ENCODE assay signal across 9 cellular contexts in the genomic region with DNA sequence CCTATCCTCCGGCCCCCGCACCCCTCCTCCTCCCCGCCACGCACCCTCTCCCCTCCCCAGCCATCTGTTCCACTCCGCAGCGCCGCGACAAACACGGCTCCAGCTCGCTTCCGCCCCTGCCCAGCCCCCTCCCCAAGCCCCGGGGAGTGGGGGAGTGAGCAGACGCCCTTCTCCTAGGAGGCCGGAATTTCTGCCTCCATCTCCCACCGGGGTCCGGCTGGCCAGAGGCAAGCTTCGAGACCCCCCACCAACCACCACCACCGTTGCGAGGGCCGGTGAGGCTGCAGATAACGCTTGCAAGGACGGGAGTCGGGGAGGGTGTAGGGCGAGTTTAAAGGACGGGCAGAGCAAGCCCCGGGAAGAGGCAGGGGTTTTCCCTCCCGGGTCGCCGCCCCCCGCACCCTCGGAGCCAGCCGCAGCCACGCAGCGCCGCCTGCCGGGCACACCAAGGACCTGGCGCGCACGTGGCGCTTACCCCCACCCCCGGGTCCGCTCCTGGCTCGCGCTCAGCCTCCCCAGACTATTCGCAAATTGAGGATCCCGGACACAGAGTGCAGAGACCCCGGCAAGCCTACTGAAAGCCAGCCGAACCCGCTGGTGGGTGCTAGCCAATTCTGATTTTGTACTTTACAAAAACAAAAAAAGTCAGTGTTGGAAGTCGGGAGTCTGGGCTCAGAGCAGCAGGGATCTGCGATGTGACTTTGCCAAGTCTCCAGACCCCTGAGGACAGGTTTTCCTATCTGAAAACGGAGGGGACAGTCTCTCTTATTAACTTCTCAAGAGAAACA. TPM values are rescaled to one million over a fixed set of nuclear protein-coding genes. Genes with fewer than 3 reads are reported as not detected.
DNase-seq lines count a peak whose midpoint lies in the region; ATAC-seq, FAIRE-seq and TF ChIP-seq lines count a peak whose summit lies in the region.
"Had no signal": no experiment of that assay in that cellular context is flagged by ENCODE, and none has a peak within 500 bp of the region (broad histone marks: within the 10 kb centered on the region; RNA-seq: fewer than 3 reads in every experiment).

No MANE protein-coding gene starts in this region.

- H3K4me3 ChIP-seq in K562 (no peak overlapping the region), kidney (ENCODE audit: low read length in 2 of 2) (peak overlapping the region in 1 of 2 donors; percentile 36)

- H3K27ac ChIP-seq in K562 (ENCODE audit: extremely low read depth, low read depth, low read length) (no peak overlapping the region), kidney (ENCODE audit: low read depth in 2 of 2, low read length in 2 of 2) (no peak overlapping the region)

- DNase-seq in ELR (ENCODE audit: low read depth) (peak; percentile 50), T-helper 17 cell (peak; percentile 48 to 55 (median 53)), K562 (ENCODE audit: extremely low read depth in 1 of 4, low spot score in 3 of 4) (no peak), kidney (peak; percentile 79), UCSD-AML1 (lab: John Stamatoyannopoulos, UW; ENCODE audit: unreplicated experiment) (no peak)
- DNase-seq in stimulated activated CD4-positive, alpha-beta T cell treated with anti-CD3 and anti-CD28 coated beads, TNF-alpha, amount 100 ng/mL, for 48 hours (ENCODE audit: low read depth in 3 of 3) = peak; percentile 37 to 56 (median 43)

- no peak overlapping the region for H3K4me3 Mint-ChIP-seq in T-helper 17 cell
- H3K4me3 Mint-ChIP-seq: T-helper 1 cell treated with Interleukin-12 subunit alpha and Interleukin-12 subunit beta and Interleukin-4 antibody, amounts not matched to agents 30 μg/mL and 1 μg/mL, for 36 hours had no signal

- H3K4me1 Mint-ChIP-seq in T-helper 17 cell = peaks cover 22% of the 10 kb centered on the region

- peaks cover 6 to 15% of the 10 kb centered on the region in 2 experiments; a peak in 4 of 5 replicates for H3K4me1 ChIP-seq in K562 (replicated peaks in 1 of 2; ENCODE audit: control insufficient read depth in 2 of 2, insufficient read depth in 2 of 2, low read length in 2 of 2)
- H3K4me1 ChIP-seq in kidney (ENCODE audit: control insufficient read depth in 1 of 2, insufficient read depth in 1 of 2, low read depth in 1 of 2, low read length in 2 of 2) = peaks cover 0 to 7% of the 10 kb centered on the region in 2 donors

- CTCF ChIA-PET in K562 (lab: Yijun Ruan, JAX; ENCODE audit: low intra/inter-chr PET ratio) = no interaction called here

- no peak for FAIRE-seq in K562 (lab: Jason Lieb, UNC)
- FAIRE-seq in kidney (lab: Jason Lieb, UNC) = no peak

- TF ChIP-seq RAD21 in K562 (CRISPR knock-in tag; conservative IDR thresholded peaks at IDR 0.05 in 1 of 2, IDR thresholded peaks at IDR 0.05 in 1 of 2) = no peak

- H3K27me3 Mint-ChIP-seq in T-helper 17 cell = peaks cover 31% of the 10 kb centered on the region

- intact Hi-C loops in K562 (cut with micrococcal nuclease) (no loop called here), kidney (cut with DNase I) (no loop called here)

- H4K20me1 ChIP-seq in K562 (replicated peaks; ENCODE audit: control insufficient read depth, insufficient read depth, low read length) = peaks cover 8% of the 10 kb centered on the region; the same call in 1 of the 2 replicates

- no peak for TF ChIP-seq CTCF in K562 (IDR thresholded peaks at IDR 0.05 in 2 of 3, conservative IDR thresholded peaks at IDR 0.05 in 1 of 3; ENCODE audit: insufficient read depth in 2 of 3, low read depth in 1 of 3, low read length in 3 of 3)
- peak; percentile 55 for TF ChIP-seq CTCF in kidney (IDR thresholded peaks at IDR 0.05; ENCODE audit: borderline replicate concordance, extremely low read depth, insufficient read depth)

- H3K9ac ChIP-seq in K562 (ENCODE audit: insufficient read depth in 1 of 2, low read depth in 2 of 2, low read length in 2 of 2) = no peak overlapping the region
- no peak overlapping the region for H3K9ac ChIP-seq in kidney (ENCODE audit: low read length in 2 of 2)

- no peaks in the 10 kb centered on the region for H3K9me1 ChIP-seq in K562 (ENCODE audit: control insufficient read depth, insufficient read depth, low read length)

- no peaks in the 10 kb centered on the region for H3K79me2 ChIP-seq in K562 (ENCODE audit: control insufficient read depth, insufficient read depth, low read length)

- BruUV-seq in K562 (replicated peaks; lab: Mats Ljungman, UMichigan) = no TSS peak

- ATAC-seq in HG03342 (IDR thresholded peaks at IDR 0.05; ENCODE audit: unreplicated experiment) (peak; percentile 45), T-helper 17 cell (peak; percentile 80), K562 (no peak), GM21360 (IDR thresholded peaks at IDR 0.05; ENCODE audit: unreplicated experiment) (no peak)

- H3K36me3 ChIP-seq in K562 (ENCODE audit: control insufficient read depth, insufficient read depth, low read length) = peaks cover 42% of the 10 kb centered on the region
- peaks cover 0 to 3% of the 10 kb centered on the region in 2 donors for H3K36me3 ChIP-seq in kidney (ENCODE audit: control insufficient read depth in 1 of 2, insufficient read depth in 2 of 2, low read length in 2 of 2)

- in situ Hi-C loops in K562 (cut with MboI) = no loop called here

- TF ChIP-seq POLR2A in K562 (conservative IDR thresholded peaks at IDR 0.05) = no peak

- 81% methylated on average over 20 of the region's 52 CpGs for WGBS in K562 (ENCODE audit: insufficient coverage, low coverage, missing lambda C conversion rate)

- H3K4me2 ChIP-seq in K562 (ENCODE audit: insufficient read depth, low read length) = no peak overlapping the region

- no peaks in the 10 kb centered on the region for H3K9me3 ChIP-seq in T-helper 17 cell (ENCODE audit: control insufficient read depth, low read length, poor library complexity, severe bottlenecking)
- no peaks in the 10 kb centered on the region for H3K9me3 ChIP-seq in K562 (replicated peaks; ENCODE audit: control insufficient read depth, insufficient read depth, low read depth, low read length)
- no peaks in the 10 kb centered on the region for H3K9me3 ChIP-seq in kidney (ENCODE audit: control insufficient read depth in 1 of 2, low read length in 2 of 2)

- no peak overlapping the region for H3K27ac Mint-ChIP-seq in T-helper 17 cell
- H3K27ac Mint-ChIP-seq: T-helper 1 cell treated with Interleukin-12 subunit alpha and Interleukin-12 subunit beta and Interleukin-4 antibody, amounts not matched to agents 30 μg/mL and 1 μg/mL, for 36 hours had no signal

- peaks cover 14% of the 10 kb centered on the region for H3K36me3 Mint-ChIP-seq in T-helper 17 cell (ENCODE audit: low read depth)

- no peak for TF ChIP-seq EP300 in K562 (IDR thresholded peaks at IDR 0.05; ENCODE audit: low read length)

- H3K27me3 ChIP-seq in K562 (ENCODE audit: control insufficient read depth in 2 of 2, insufficient read depth in 2 of 2, low read length in 2 of 2) = no peaks in the 10 kb centered on the region

- POLR2A ChIA-PET in K562 (lab: Yijun Ruan, JAX) = interaction anchor here (1.0 to 1.5 kb wide), 4 partner anchors 10 to 22 kb away, joined by 3 to 4 read pairs (median 4); no protein-coding TSS in a partner anchor

- H2AFZ ChIP-seq in K562 (ENCODE audit: low read depth, low read length) = no peak overlapping the region

RNA-seq across cellular contexts. Expression of gene RTN4RL2, which starts 22.6 kb away (rescaled TPM):
- total RNA-seq in T-helper 17 cell = under 1 TPM in 1 of 2 donors, not detected in 1; 0.23 TPM
- total RNA-seq in K562 (2011; cell fraction: chromatin; rRNA removed; ENCODE audit: low replicate concordance) = not detected in 2 replicates
- 0.50 and 0.53 TPM in 2 replicates for total RNA-seq in K562 (2011; cell fraction: nucleolus; rRNA removed)
- 0.46 and 1.2 TPM in 2 replicates for total RNA-seq in K562 (2011; cell fraction: nucleoplasm; rRNA removed)
- total RNA-seq in K562 (2014; rRNA removed) = 0.29 TPM in 1 of 2 replicates, not detected in the other
- total RNA-seq in K562 (2014; rRNA removed; fragmentation: Illumina TruSeq; extraction: Trizol) = not detected in 2 replicates
- 0.07 TPM in 1 of 2 replicates, not detected in the other for total RNA-seq in K562 (2015; rRNA removed; fragmentation: Illumina TruSeq; extraction: Trizol)
- total RNA-seq in K562 (2021) = 1.8 and 1.9 TPM in 2 replicates
- polyA plus RNA-seq in K562 (2011; rRNA removed) = 0.06 and 0.30 TPM in 2 replicates
- polyA plus RNA-seq in K562 (2011; cell fraction: cytosol; rRNA removed) = 0.07 and 0.21 TPM in 2 replicates
- 0.25 and 0.47 TPM in 2 replicates for polyA plus RNA-seq in K562 (2011; cell fraction: nucleus; rRNA removed)
- 1.5 and 5.3 TPM in 2 replicates for polyA plus RNA-seq in K562 (2012)
- 0.34 and 1.1 TPM in 2 replicates for polyA plus RNA-seq in K562 (2014; fragmentation: Illumina TruSeq; extraction: Trizol)
- not detected for polyA plus RNA-seq in K562 (2014; fragmentation: Nextera tagmentation; extraction: Ambion mirVana)
- polyA plus RNA-seq in K562 (2014; rRNA removed) = 0.69 and 0.82 TPM in 2 replicates
- not detected in 2 replicates for polyA minus RNA-seq in K562 (2011; rRNA and poly(A)+ RNA removed)
- not detected in 2 replicates for polyA minus RNA-seq in K562 (2011; cell fraction: cytosol; rRNA and poly(A)+ RNA removed)
- polyA minus RNA-seq in K562 (2011; cell fraction: nucleus; rRNA and poly(A)+ RNA removed) = 0.54 TPM in 1 of 2 replicates, not detected in the other
- 2.6 TPM for total RNA-seq in kidney
- 5.5 TPM for polyA plus RNA-seq in kidney (ENCODE audit: insufficient read depth, low read depth, low replicate concordance)

RNA-seq across cellular contexts. Expression of gene SLC43A1, which starts 32.5 kb away (rescaled TPM):
- total RNA-seq in T-helper 17 cell = 1 to 10 TPM; 7.8 to 8.0 TPM
- total RNA-seq in K562 (2011; cell fraction: chromatin; rRNA removed; ENCODE audit: low replicate concordance) = 70.0 and 187 TPM in 2 replicates
- 140 and 142 TPM in 2 replicates for total RNA-seq in K562 (2011; cell fraction: nucleolus; rRNA removed)
- 97.5 and 106 TPM in 2 replicates for total RNA-seq in K562 (2011; cell fraction: nucleoplasm; rRNA removed)
- 32.0 and 36.4 TPM in 2 replicates for total RNA-seq in K562 (2014; rRNA removed)
- total RNA-seq in K562 (2014; rRNA removed; fragmentation: Illumina TruSeq; extraction: Trizol) = 14.8 and 17.3 TPM in 2 replicates
- 16.1 and 17.8 TPM in 2 replicates for total RNA-seq in K562 (2015; rRNA removed; fragmentation: Illumina TruSeq; extraction: Trizol)
- total RNA-seq in K562 (2021) = 41.8 and 42.9 TPM in 2 replicates
- 24.6 and 30.6 TPM in 2 replicates for polyA plus RNA-seq in K562 (2011; rRNA removed)
- 32.9 and 51.5 TPM in 2 replicates for polyA plus RNA-seq in K562 (2011; cell fraction: cytosol; rRNA removed)
- 72.6 and 94.2 TPM in 2 replicates for polyA plus RNA-seq in K562 (2011; cell fraction: nucleus; rRNA removed)
- 24.9 and 86.3 TPM in 2 replicates for polyA plus RNA-seq in K562 (2012)
- 33.4 and 37.3 TPM in 2 replicates for polyA plus RNA-seq in K562 (2014; fragmentation: Illumina TruSeq; extraction: Trizol)
- 1 to 10 TPM; 2.6 to 3.8 TPM for polyA plus RNA-seq in K562 (2014; fragmentation: Nextera tagmentation; extraction: Ambion mirVana)
- 29.9 and 30.6 TPM in 2 replicates for polyA plus RNA-seq in K562 (2014; rRNA removed)
- polyA minus RNA-seq in K562 (2011; rRNA and poly(A)+ RNA removed) = 23.7 and 32.9 TPM in 2 replicates
- 24.3 and 29.1 TPM in 2 replicates for polyA minus RNA-seq in K562 (2011; cell fraction: cytosol; rRNA and poly(A)+ RNA removed)
- 38.5 and 48.2 TPM in 2 replicates for polyA minus RNA-seq in K562 (2011; cell fraction: nucleus; rRNA and poly(A)+ RNA removed)
- 4.1 TPM for total RNA-seq in kidney
- polyA plus RNA-seq in kidney (ENCODE audit: insufficient read depth, low read depth, low replicate concordance) = 16.6 TPM

RNA-seq across cellular contexts. Expression of gene TIMM10, which starts 47.6 kb away (rescaled TPM):
- 10 to 100 TPM; 17.0 to 19.1 TPM for total RNA-seq in T-helper 17 cell
- 16.6 and 31.9 TPM in 2 replicates for total RNA-seq in K562 (2011; cell fraction: chromatin; rRNA removed; ENCODE audit: low replicate concordance)
- 45.1 and 48.4 TPM in 2 replicates for total RNA-seq in K562 (2011; cell fraction: nucleolus; rRNA removed)
- total RNA-seq in K562 (2011; cell fraction: nucleoplasm; rRNA removed) = 37.1 and 40.2 TPM in 2 replicates
- total RNA-seq in K562 (2014; rRNA removed) = 172 and 189 TPM in 2 replicates
- 86.1 and 109 TPM in 2 replicates for total RNA-seq in K562 (2014; rRNA removed; fragmentation: Illumina TruSeq; extraction: Trizol)
- total RNA-seq in K562 (2015; rRNA removed; fragmentation: Illumina TruSeq; extraction: Trizol) = 119 and 130 TPM in 2 replicates
- 159 and 166 TPM in 2 replicates for total RNA-seq in K562 (2021)
- 133 and 155 TPM in 2 replicates for polyA plus RNA-seq in K562 (2011; rRNA removed)
- 183 and 188 TPM in 2 replicates for polyA plus RNA-seq in K562 (2011; cell fraction: cytosol; rRNA removed)
- 68.3 and 76.8 TPM in 2 replicates for polyA plus RNA-seq in K562 (2011; cell fraction: nucleus; rRNA removed)
- 64.2 and 162 TPM in 2 replicates for polyA plus RNA-seq in K562 (2012)
- 158 and 183 TPM in 2 replicates for polyA plus RNA-seq in K562 (2014; fragmentation: Illumina TruSeq; extraction: Trizol)
- polyA plus RNA-seq in K562 (2014; fragmentation: Nextera tagmentation; extraction: Ambion mirVana) = 100 to 1,000 TPM; 493 to 553 TPM
- polyA plus RNA-seq in K562 (2014; rRNA removed) = 199 and 222 TPM in 2 replicates
- polyA minus RNA-seq in K562 (2011; rRNA and poly(A)+ RNA removed) = 67.5 and 72.6 TPM in 2 replicates
- 17.3 and 37.4 TPM in 2 replicates for polyA minus RNA-seq in K562 (2011; cell fraction: cytosol; rRNA and poly(A)+ RNA removed)
- polyA minus RNA-seq in K562 (2011; cell fraction: nucleus; rRNA and poly(A)+ RNA removed) = 13.5 and 21.9 TPM in 2 replicates
- 38.6 TPM for total RNA-seq in kidney
- 174 TPM for polyA plus RNA-seq in kidney (ENCODE audit: insufficient read depth, low read depth, low replicate concordance)

RNA-seq across cellular contexts. Expression of gene SMTNL1, which starts 54.4 kb away (rescaled TPM):
- total RNA-seq in T-helper 17 cell (not detected), K562 (2014; rRNA removed) (not detected in 2 replicates), K562 (2014; rRNA removed; fragmentation: Illumina TruSeq; extraction: Trizol) (not detected in 2 replicates), K562 (2015; rRNA removed; fragmentation: Illumina TruSeq; extraction: Trizol) (not detected in 2 replicates), K562 (2021) (not detected in 2 replicates), kidney (not detected)
- not detected in 2 replicates for total RNA-seq in K562 (2011; cell fraction: chromatin; rRNA removed; ENCODE audit: low replicate concordance)
- total RNA-seq in K562 (2011; cell fraction: nucleolus; rRNA removed) = not detected in 2 replicates
- total RNA-seq in K562 (2011; cell fraction: nucleoplasm; rRNA removed) = not detected in 2 replicates
- polyA plus RNA-seq in K562 (2011; rRNA removed) (not detected in 2 replicates), K562 (2014; fragmentation: Illumina TruSeq; extraction: Trizol) (not detected in 2 replicates), K562 (2014; fragmentation: Nextera tagmentation; extraction: Ambion mirVana) (not detected), K562 (2014; rRNA removed) (not detected in 2 replicates), kidney (ENCODE audit: insufficient read depth, low read depth, low replicate concordance) (not detected)
- polyA plus RNA-seq in K562 (2011; cell fraction: cytosol; rRNA removed) = not detected in 2 replicates
- polyA plus RNA-seq in K562 (2011; cell fraction: nucleus; rRNA removed) = not detected in 2 replicates
- polyA plus RNA-seq in K562 (2012) = 0.30 TPM in 1 of 2 replicates, not detected in the other
- not detected in 2 replicates for polyA minus RNA-seq in K562 (2011; rRNA and poly(A)+ RNA removed)
- not detected in 2 replicates for polyA minus RNA-seq in K562 (2011; cell fraction: cytosol; rRNA and poly(A)+ RNA removed)
- polyA minus RNA-seq in K562 (2011; cell fraction: nucleus; rRNA and poly(A)+ RNA removed) = not detected in 2 replicates

RNA-seq across cellular contexts. Expression of gene SLC43A3, which starts 56.1 kb away (rescaled TPM):
- total RNA-seq in T-helper 17 cell = 10 to 100 TPM; 12.1 to 13.8 TPM
- total RNA-seq in K562 (2011; cell fraction: chromatin; rRNA removed; ENCODE audit: low replicate concordance) = 241 and 427 TPM in 2 replicates
- total RNA-seq in K562 (2011; cell fraction: nucleolus; rRNA removed) = 393 and 402 TPM in 2 replicates
- total RNA-seq in K562 (2011; cell fraction: nucleoplasm; rRNA removed) = 340 and 369 TPM in 2 replicates
- total RNA-seq in K562 (2014; rRNA removed) = 98.9 and 141 TPM in 2 replicates
- total RNA-seq in K562 (2014; rRNA removed; fragmentation: Illumina TruSeq; extraction: Trizol) = 120 and 132 TPM in 2 replicates
- 135 and 143 TPM in 2 replicates for total RNA-seq in K562 (2015; rRNA removed; fragmentation: Illumina TruSeq; extraction: Trizol)
- 254 and 257 TPM in 2 replicates for total RNA-seq in K562 (2021)
- 141 and 235 TPM in 2 replicates for polyA plus RNA-seq in K562 (2011; rRNA removed)
- 358 and 452 TPM in 2 replicates for polyA plus RNA-seq in K562 (2011; cell fraction: cytosol; rRNA removed)
- 327 and 364 TPM in 2 replicates for polyA plus RNA-seq in K562 (2011; cell fraction: nucleus; rRNA removed)
- 192 and 193 TPM in 2 replicates for polyA plus RNA-seq in K562 (2012)
- polyA plus RNA-seq in K562 (2014; fragmentation: Illumina TruSeq; extraction: Trizol) = 244 and 281 TPM in 2 replicates
- 100 to 1,000 TPM in 1 of 2 experiments, 10 to 100 TPM in 1; 63.7 to 216 TPM for polyA plus RNA-seq in K562 (2014; fragmentation: Nextera tagmentation; extraction: Ambion mirVana)
- polyA plus RNA-seq in K562 (2014; rRNA removed) = 139 and 160 TPM in 2 replicates
- polyA minus RNA-seq in K562 (2011; rRNA and poly(A)+ RNA removed) = 162 and 237 TPM in 2 replicates
- 86.6 and 143 TPM in 2 replicates for polyA minus RNA-seq in K562 (2011; cell fraction: cytosol; rRNA and poly(A)+ RNA removed)
- 116 and 125 TPM in 2 replicates for polyA minus RNA-seq in K562 (2011; cell fraction: nucleus; rRNA and poly(A)+ RNA removed)
- 39.8 TPM for total RNA-seq in kidney
- polyA plus RNA-seq in kidney (ENCODE audit: insufficient read depth, low read depth, low replicate concordance) = 6.0 TPM

Comparison
In these comparisons a context has a peak if more than half of its experiments do, and no peak if none do; other contexts are left out.
1. DNase-seq: peak in ELR (single experiment), T-helper 17 cell (3 of 3), kidney (single experiment) and stimulated activated CD4-positive, alpha-beta T cell treated with anti-CD3 and anti-CD28 coated beads, TNF-alpha, amount 100 ng/mL, for 48 hours (3 of 3); none in K562 (0 of 4) and UCSD-AML1 (single experiment).
2. ATAC-seq: peak in HG03342 (single experiment) and T-helper 17 cell (single experiment); none in K562 (single experiment) and GM21360 (single experiment).